In the genomic region with DNA sequence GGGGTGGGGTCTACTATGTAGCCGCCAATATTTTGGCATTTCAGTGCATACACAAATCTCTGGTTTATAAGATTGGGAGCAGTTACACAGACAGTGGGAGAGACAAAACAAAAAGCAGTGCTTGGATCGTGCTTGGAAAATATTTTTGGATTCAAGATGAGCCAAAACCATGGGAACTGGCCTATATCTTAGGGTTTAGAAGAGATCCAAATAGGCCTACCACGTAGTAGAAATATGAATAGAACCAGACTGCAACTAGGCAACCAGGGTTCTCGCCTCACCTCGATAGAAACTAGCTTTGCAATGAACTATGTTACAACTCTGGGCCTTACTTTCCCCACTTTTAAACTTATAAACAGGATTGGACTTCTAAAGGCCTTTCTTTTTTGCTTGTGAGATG, we compare ENCODE assay signal across 14 cellular contexts.
A peak's percentile ranks its signal among the peaks of the same experiment; 100 is the strongest.
DNase-seq lines count a peak whose midpoint lies in the region; ATAC-seq and TF ChIP-seq lines count a peak whose summit lies in the region.
"Had no signal": no experiment of that assay in that cellular context is flagged by ENCODE, and none has a peak within 500 bp of the region (broad histone marks: within the 10 kb centered on the region; RNA-seq: fewer than 3 reads in every experiment).

No MANE protein-coding gene starts in this region.

- H4K91ac ChIP-seq in IMR-90 (ENCODE audit: insufficient read depth, low read depth, low read length) (no peak overlapping the region), mesenchymal stem cell (ENCODE audit: low read length) (no peak overlapping the region)

- TF ChIP-seq POLR2A in IMR-90 (IDR thresholded peaks at IDR 0.05; ENCODE audit: low read depth, low read length) (no peak), thyroid gland (IDR thresholded peaks at IDR 0.05) (no peak)

- H2BK5ac ChIP-seq in IMR-90 (ENCODE audit: low read depth, low read length, poor library complexity, severe bottlenecking) (no peak overlapping the region), mesenchymal stem cell (ENCODE audit: low read depth, low read length, poor library complexity, severe bottlenecking) (no peak overlapping the region)

- no peak overlapping the region for H2BK15ac ChIP-seq in IMR-90 (ENCODE audit: low read depth, low read length)
- H2BK15ac ChIP-seq in mesenchymal stem cell (ENCODE audit: low read depth, poor library complexity, severe bottlenecking): no peak overlapping the region

- no peak for TF ChIP-seq RAD21 in IMR-90 (IDR thresholded peaks at IDR 0.05; ENCODE audit: low read length)

- H2BK20ac ChIP-seq in IMR-90 (ENCODE audit: low read depth, low read length): no peak overlapping the region

- ATAC-seq in IMR-90 (ENCODE audit: low read depth): peak; percentile 8; the same call in 1 of the 2 replicates

- no peaks in the 10 kb centered on the region for H3K79me2 ChIP-seq in smooth muscle cell (ENCODE audit: low read depth)

- H3K4me1 ChIP-seq in IMR-90 (ENCODE audit: control insufficient read depth, insufficient read depth, low read length) (peaks cover 4% of the 10 kb centered on the region), mesenchymal stem cell (ENCODE audit: control insufficient read depth, insufficient read depth, low read depth, low read length) (no peaks in the 10 kb centered on the region), smooth muscle cell (ENCODE audit: low read depth) (no peaks in the 10 kb centered on the region), thyroid gland (no peaks in the 10 kb centered on the region)

- H2BK120ac ChIP-seq in IMR-90 (ENCODE audit: low read depth, low read length) (no peak overlapping the region), mesenchymal stem cell (ENCODE audit: low read depth, low read length) (no peak overlapping the region)

- H2AFZ ChIP-seq in IMR-90 (replicated peaks; ENCODE audit: low read length, poor library complexity): no peak overlapping the region
- no peak overlapping the region for H2AFZ ChIP-seq in mesenchymal stem cell (ENCODE audit: low read depth, low read length)
- no peak overlapping the region for H2AFZ ChIP-seq in smooth muscle cell (ENCODE audit: low read depth)

- no peak overlapping the region for H3K27ac ChIP-seq in IMR-90 (ENCODE audit: insufficient read depth, low read length)
- no peak overlapping the region for H3K27ac ChIP-seq in mesenchymal stem cell (ENCODE audit: low read length, poor library complexity, severe bottlenecking)
- peak overlapping the region; percentile 70 for H3K27ac ChIP-seq in smooth muscle cell (ENCODE audit: low read depth)
- H3K27ac ChIP-seq in thyroid gland: no peak overlapping the region

- H3K18ac ChIP-seq in IMR-90 (ENCODE audit: low read depth, low read length): no peak overlapping the region
- no peak overlapping the region for H3K18ac ChIP-seq in mesenchymal stem cell (ENCODE audit: low read depth in 1 of 2, low read length in 2 of 2)

- no peaks in the 10 kb centered on the region for H3K9me1 ChIP-seq in IMR-90 (ENCODE audit: insufficient read depth, low read length)

- H4K8ac ChIP-seq in IMR-90 (ENCODE audit: low read depth in 2 of 2, low read length in 2 of 2) (no peak overlapping the region), mesenchymal stem cell (ENCODE audit: low read length) (no peak overlapping the region)

- CTCF ChIA-PET in IMR-90 (lab: Yijun Ruan, JAX): no interaction called here

- intact Hi-C loops in IMR-90 (cut with micrococcal nuclease): no loop called here
- intact Hi-C loops in thyroid gland (cut with DNase I): no loop called here

- WGBS in IMR-90 (ENCODE audit: extremely low coverage in 2 of 2, insufficient read length in 1 of 2), 2 experiments: 57% methylated on average over 1 of the region's 5 CpGs; no CpG with 5 or more reads in 1 of the 2 experiments
- WGBS in mesenchymal stem cell: 96% methylated on average over 5 of the region's 5 CpGs
- WGBS in smooth muscle cell (ENCODE audit: low lambda C conversion rate): 36% methylated on average over 5 of the region's 5 CpGs
- 71 to 87% methylated on average over 5 of the region's 5 CpGs for WGBS in thyroid gland, 2 donors

- H3K4me3 ChIP-seq in IMR-90 (ENCODE audit: insufficient read depth, low read depth, low read length) (no peak overlapping the region), mesenchymal stem cell (ENCODE audit: insufficient read depth in 1 of 2, low read depth in 1 of 2, low read length in 2 of 2) (no peak overlapping the region), smooth muscle cell (no peak overlapping the region), thyroid gland (replicated peaks in 1 of 3) (no peak overlapping the region)

- H3K56ac ChIP-seq in IMR-90 (ENCODE audit: extremely low read depth, insufficient read depth, low read length): no peak overlapping the region

- H3K14ac ChIP-seq in IMR-90 (replicated peaks; ENCODE audit: low read depth, low read length): no peak overlapping the region
- H3K14ac ChIP-seq in mesenchymal stem cell (ENCODE audit: low read length in 2 of 2): no peak overlapping the region

- H2AK9ac ChIP-seq in IMR-90 (replicated peaks; ENCODE audit: low read depth, low read length, poor library complexity): no peak overlapping the region

- H3K27me3 ChIP-seq in IMR-90 (ENCODE audit: control insufficient read depth, insufficient read depth, low read length): no peaks in the 10 kb centered on the region
- no peaks in the 10 kb centered on the region for H3K27me3 ChIP-seq in mesenchymal stem cell (ENCODE audit: control insufficient read depth in 1 of 2, insufficient read depth in 1 of 2, low read length in 2 of 2)
- no peaks in the 10 kb centered on the region for H3K27me3 ChIP-seq in smooth muscle cell (ENCODE audit: low read depth)
- no peaks in the 10 kb centered on the region for H3K27me3 ChIP-seq in thyroid gland

- H3K4ac ChIP-seq in IMR-90 (ENCODE audit: low read depth, low read length) (no peak overlapping the region), mesenchymal stem cell (ENCODE audit: low read depth in 1 of 2, low read length in 2 of 2) (no peak overlapping the region)

- no peak for DNase-seq in IMR-90
- DNase-seq in fibroblast of gingiva (ENCODE audit: low read depth): peak; percentile 74
- DNase-seq in mesenchymal stem cell: no peak
- DNase-seq in smooth muscle cell (lab: John Stamatoyannopoulos, UW; ENCODE audit: unreplicated experiment): no peak
- no peak for DNase-seq in GF-D8 (lab: John Stamatoyannopoulos, UW)
- no peak for DNase-seq in NCI-H1417 (lab: John Stamatoyannopoulos, UW)
- DNase-seq in thyroid gland: no peak
- DNase-seq: C1 segment of cervical spinal cord; Calu3; CD4-positive, alpha-beta memory T cell; COR-L47; DMS53; DMS79 treated with DMSO at 0.1 percent for 48 hours; H7 had no signal

- H2BK12ac ChIP-seq in mesenchymal stem cell (ENCODE audit: low read length in 2 of 2): no peak overlapping the region

- in situ Hi-C loops in IMR-90 (cut with MboI; ENCODE audit: low sequenced_read_pairs): no loop called here

- H2AK5ac ChIP-seq in IMR-90 (ENCODE audit: low read depth, low read length) (no peak overlapping the region), mesenchymal stem cell (ENCODE audit: low read length, severe bottlenecking) (no peak overlapping the region)

- dilution Hi-C loops in IMR-90 (cut with HindIII; ENCODE audit: low sequenced_read_pairs, unreplicated experiment): no loop called here

- BruUV-seq in IMR-90 (replicated peaks; lab: Mats Ljungman, UMichigan): no TSS peak

- TF ChIP-seq CTCF in IMR-90 (conservative IDR thresholded peaks at IDR 0.05; ENCODE audit: low read depth, low read length) (no peak), smooth muscle cell (IDR thresholded peaks at IDR 0.05; ENCODE audit: borderline replicate concordance, insufficient read depth, poor library complexity, severe bottlenecking) (no peak), thyroid gland (IDR thresholded peaks at IDR 0.05) (no peak)

- H3K9ac ChIP-seq in IMR-90 (ENCODE audit: low read depth, low read length): no peak overlapping the region
- H3K9ac ChIP-seq in mesenchymal stem cell (ENCODE audit: low read length): peak overlapping the region; percentile 43
- peak overlapping the region; percentile 2 for H3K9ac ChIP-seq in smooth muscle cell (ENCODE audit: low read depth)

- H3K36me3 ChIP-seq in IMR-90 (ENCODE audit: control insufficient read depth, insufficient read depth, low read length): peaks cover 2% of the 10 kb centered on the region; the same call in 1 of the 2 replicates
- H3K36me3 ChIP-seq in mesenchymal stem cell (ENCODE audit: control insufficient read depth in 1 of 2, insufficient read depth in 2 of 2, low read depth in 1 of 2, low read length in 2 of 2): peaks cover 0 to 7% of the 10 kb centered on the region in 2 experiments
- H3K36me3 ChIP-seq in smooth muscle cell (ENCODE audit: low read depth): no peaks in the 10 kb centered on the region
- H3K36me3 ChIP-seq in thyroid gland: no peaks in the 10 kb centered on the region

- H3K4me2 ChIP-seq in IMR-90 (ENCODE audit: low read depth, low read length) (no peak overlapping the region), mesenchymal stem cell (ENCODE audit: low read length, poor library complexity, severe bottlenecking) (no peak overlapping the region), smooth muscle cell (peak overlapping the region; percentile 17)

- peaks cover 3% of the 10 kb centered on the region; the same call in 1 of the 2 replicates for H3K9me3 ChIP-seq in IMR-90 (ENCODE audit: control insufficient read depth, insufficient read depth, low read length)
- H3K9me3 ChIP-seq in mesenchymal stem cell (ENCODE audit: control insufficient read depth, low read length): no peaks in the 10 kb centered on the region
- no peaks in the 10 kb centered on the region for H3K9me3 ChIP-seq in smooth muscle cell (replicated peaks; ENCODE audit: low read depth)
- no peaks in the 10 kb centered on the region for H3K9me3 ChIP-seq in thyroid gland

- H4K5ac ChIP-seq in IMR-90 (ENCODE audit: low read depth, low read length): no peak overlapping the region

- POLR2A ChIA-PET in IMR-90 (lab: Charles Lee; ENCODE audit: unreplicated experiment): interaction anchor here (0.6 kb wide), 1 partner anchor 24 kb away, joined by 7 read pairs; no protein-coding TSS in a partner anchor

- H3K23ac ChIP-seq in IMR-90 (ENCODE audit: low read depth, low read length) (no peak overlapping the region), mesenchymal stem cell (ENCODE audit: low read length in 2 of 2) (no peak overlapping the region)

- H3K79me1 ChIP-seq in IMR-90 (ENCODE audit: low read depth in 1 of 2, low read length in 2 of 2) (no peaks in the 10 kb centered on the region), mesenchymal stem cell (replicated peaks; ENCODE audit: low read length, poor library complexity, severe bottlenecking) (no peaks in the 10 kb centered on the region)

- H3F3A ChIP-seq in smooth muscle cell (ENCODE audit: low read depth): peaks cover 5% of the 10 kb centered on the region

- H4K20me1 ChIP-seq in IMR-90 (ENCODE audit: insufficient read depth, low read length): no peaks in the 10 kb centered on the region
- H4K20me1 ChIP-seq in smooth muscle cell (ENCODE audit: low read depth): no peaks in the 10 kb centered on the region

TF ChIP-seq in IMR-90, 13 proteins besides CTCF, POLR2A, EP300 and RAD21 (continues in another document):
- no peak for TF ChIP-seq MAFK (IDR thresholded peaks at IDR 0.05; ENCODE audit: low read depth, low read length)
- TF ChIP-seq RCOR1 (IDR thresholded peaks at IDR 0.05; ENCODE audit: insufficient replicate concordance, low read length): no peak
- no peak for TF ChIP-seq MAZ (IDR thresholded peaks at IDR 0.05; ENCODE audit: borderline replicate concordance, low read depth, low read length)
- no peak for TF ChIP-seq NFE2L2 (IDR thresholded peaks at IDR 0.05; ENCODE audit: low read depth, low read length)
- no peak for TF ChIP-seq CEBPB (IDR thresholded peaks at IDR 0.05; ENCODE audit: low read depth, low read length)
